Comparison of ENCODE assay signal across 8 cellular contexts in the genomic region with DNA sequence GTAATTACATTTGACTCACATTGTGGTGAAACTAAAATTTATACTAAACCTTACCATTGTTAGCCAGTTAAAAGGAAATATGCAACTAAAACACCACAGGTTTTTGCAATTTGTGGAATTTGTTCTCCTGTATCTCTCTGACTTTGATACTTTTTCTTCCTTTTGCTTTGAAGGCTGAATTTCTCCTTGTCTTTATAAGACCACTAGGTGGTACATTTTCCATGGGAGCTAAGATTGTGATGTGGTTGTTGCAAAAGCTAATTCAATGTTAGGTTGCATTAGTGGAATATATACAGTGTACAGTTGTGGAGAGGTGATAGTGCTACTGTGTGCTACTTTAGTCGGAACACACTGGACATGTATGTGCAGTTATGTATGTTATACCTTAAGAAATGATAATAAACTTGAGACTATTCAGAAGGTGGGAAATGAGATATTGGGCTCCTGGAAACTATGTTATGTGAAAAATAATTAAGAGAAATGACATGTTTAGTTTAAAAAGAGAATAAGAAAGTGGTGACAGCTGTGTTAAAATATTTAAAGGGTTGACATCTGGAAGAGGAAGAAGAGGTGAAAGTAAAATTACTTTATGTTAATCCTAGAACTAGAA.
A peak's percentile ranks its signal among the peaks of the same experiment; 100 is the strongest.
DNase-seq lines count a peak whose midpoint lies in the region; ATAC-seq and TF ChIP-seq lines count a peak whose summit lies in the region.

No MANE protein-coding gene starts in this region.

- no peak for ATAC-seq in HG03378 (IDR thresholded peaks at IDR 0.05; ENCODE audit: unreplicated experiment)

- no peak overlapping the region for H3K4me2 ChIP-seq in smooth muscle cell

- peak; percentile 24 for TF ChIP-seq CTCF in GM10248 (IDR thresholded peaks at IDR 0.05; ENCODE audit: control extremely low read depth, extremely low read depth, low read depth, missing control alignments)
- TF ChIP-seq CTCF in fibroblast of pulmonary artery (IDR thresholded peaks at IDR 0.05; ENCODE audit: low read length, missing control alignments) = peak; percentile 69
- peak; percentile 53 for TF ChIP-seq CTCF in smooth muscle cell (IDR thresholded peaks at IDR 0.05; ENCODE audit: borderline replicate concordance, insufficient read depth, poor library complexity, severe bottlenecking)

- no peaks in the 10 kb centered on the region for H3K9me3 ChIP-seq in smooth muscle cell (replicated peaks; ENCODE audit: low read depth)

- 55% methylated on average over 1 of the region's 1 CpG for WGBS in smooth muscle cell (ENCODE audit: low lambda C conversion rate)

- H3K4me3 ChIP-seq in fibroblast of pulmonary artery (replicated peaks; ENCODE audit: low read depth, low read length) = no peak overlapping the region
- no peak overlapping the region for H3K4me3 ChIP-seq in smooth muscle cell

- H3K27ac ChIP-seq in smooth muscle cell (ENCODE audit: low read depth) = peak overlapping the region; percentile 43

- POLR2A ChIA-PET in GM10248 (lab: Yijun Ruan, JAX) = no interaction called here

- DNase-seq in 8988T (peak; percentile 24), GM10248 (ENCODE audit: extremely low spot score) (peak; percentile 12), OCI-M2 (lab: John Stamatoyannopoulos, UW; ENCODE audit: unreplicated experiment) (peak; percentile 1), fibroblast of pulmonary artery (ENCODE audit: low read depth) (peak; percentile 70), smooth muscle cell (lab: John Stamatoyannopoulos, UW; ENCODE audit: unreplicated experiment) (no peak), T1000 (lab: John Stamatoyannopoulos, UW) (no peak), anterior cingulate cortex (lab: John Stamatoyannopoulos, UW) (no peak)

- H3K79me2 ChIP-seq in smooth muscle cell (ENCODE audit: low read depth) = no peaks in the 10 kb centered on the region

- no peaks in the 10 kb centered on the region for H3K27me3 ChIP-seq in smooth muscle cell (ENCODE audit: low read depth)

- H3K4me1 ChIP-seq in smooth muscle cell (ENCODE audit: low read depth) = no peaks in the 10 kb centered on the region

- H2AFZ ChIP-seq in smooth muscle cell (ENCODE audit: low read depth) = peak overlapping the region; percentile 12

- no peaks in the 10 kb centered on the region for H3K36me3 ChIP-seq in smooth muscle cell (ENCODE audit: low read depth)

- no peaks in the 10 kb centered on the region for H4K20me1 ChIP-seq in smooth muscle cell (ENCODE audit: low read depth)

- H3K9ac ChIP-seq in smooth muscle cell (ENCODE audit: low read depth) = no peak overlapping the region

- CTCF ChIA-PET in GM10248 (lab: Yijun Ruan, JAX) = interaction anchor here (0.9 to 2.1 kb wide), 9 partner anchors 10 to 261 kb away, joined by 3 to 11 read pairs (median 3); no protein-coding TSS in a partner anchor

- no peaks in the 10 kb centered on the region for H3F3A ChIP-seq in smooth muscle cell (ENCODE audit: low read depth)

Comparison
In these comparisons a context has a peak if more than half of its experiments do, and no peak if none do; other contexts are left out.
1. DNase-seq: peak in 8988T (single experiment), GM10248 (single experiment), OCI-M2 (single experiment) and fibroblast of pulmonary artery (single experiment); none in smooth muscle cell (single experiment), T1000 (single experiment) and anterior cingulate cortex (0 of 58).
2. Peak in every context shown above with its lines, with median percentiles within 50 percentile points of each other: CTCF ChIP-seq.